Comparison of ENCODE assay signal across 8 cellular contexts in the genomic region with DNA sequence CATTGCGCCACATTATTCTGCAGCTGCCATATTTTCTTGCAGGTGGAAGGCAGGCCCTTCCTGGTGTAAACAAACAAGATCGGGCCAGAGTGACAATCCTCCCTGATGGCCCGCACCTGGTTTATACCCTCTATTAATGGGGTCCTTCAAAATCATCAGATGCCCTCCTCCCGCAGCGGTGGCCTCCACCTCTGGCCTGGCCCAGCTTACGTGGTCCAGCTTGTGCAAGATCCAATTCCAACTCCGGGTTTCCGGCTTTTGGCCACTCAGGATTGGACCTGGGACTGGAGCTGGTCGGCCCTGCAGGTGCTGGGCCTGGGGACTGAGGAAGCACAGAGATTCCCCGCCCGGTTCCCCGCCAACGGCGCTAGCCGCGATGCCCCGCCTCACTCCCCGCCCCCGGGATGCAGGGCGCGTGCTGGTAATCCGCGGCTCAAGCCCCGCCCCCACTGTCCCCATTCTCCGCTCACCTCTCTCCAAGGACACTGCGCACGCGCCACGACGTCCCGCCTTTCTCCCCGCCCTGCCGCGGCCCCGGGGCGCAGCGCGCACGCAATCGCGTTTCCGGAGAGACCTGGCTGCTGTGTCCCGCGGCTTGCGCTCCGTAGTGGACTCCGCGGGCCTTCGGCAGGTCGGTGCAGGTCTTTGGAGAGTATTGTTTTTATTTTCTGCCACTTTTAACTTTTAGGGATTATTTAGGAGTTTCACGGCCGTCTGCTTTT. TPM values are rescaled to one million over a fixed set of nuclear protein-coding genes. Genes with fewer than 3 reads are reported as not detected.
A peak's percentile ranks its signal among the peaks of the same experiment; 100 is the strongest.
DNase-seq lines count a peak whose midpoint lies in the region; ATAC-seq and TF ChIP-seq lines count a peak whose summit lies in the region.

A gene (plus strand): TSS at position 555 of the 722 bp plus-strand sequence. CDS start 1,441 bp downstream, outside the sequence.

- H3K36me3 ChIP-seq in uterus: no peaks in the 10 kb centered on the region

- no peaks in the 10 kb centered on the region for H3K27me3 ChIP-seq in uterus

- H3K27ac Mint-ChIP-seq in T-helper 17 cell: peak within 1 kb of the TSS; percentile 95

- peak in 1 of 4 experiments; percentile 28 for TF ChIP-seq CTCF in uterus (IDR thresholded peaks at IDR 0.05)

- H3K9me3 ChIP-seq in T-helper 17 cell (ENCODE audit: control insufficient read depth, low read length, poor library complexity, severe bottlenecking) (no peaks in the 10 kb centered on the region), uterus (no peaks in the 10 kb centered on the region)

- peaks cover 41% of the 10 kb centered on the region for H3K4me1 Mint-ChIP-seq in T-helper 17 cell

- peaks cover 2% of the 10 kb centered on the region for H3K36me3 Mint-ChIP-seq in T-helper 17 cell (ENCODE audit: low read depth)

- peak; percentile 97 for ATAC-seq in HG02885 (IDR thresholded peaks at IDR 0.05; ENCODE audit: poor library complexity, unreplicated experiment)
- peak; percentile 97 for ATAC-seq in T-helper 17 cell
- peak; percentile 100 for ATAC-seq in left ventricle myocardium superior

- H3K4me3 ChIP-seq in uterus: peak within 1 kb of the TSS; percentile 71 to 91

- TF ChIP-seq POLR2A in GM15510 (IDR thresholded peaks at IDR 0.05; ENCODE audit: borderline replicate concordance, extremely low read depth, insufficient read length) (peak; percentile 97), uterus (IDR thresholded peaks at IDR 0.05) (peak; percentile 65 to 70)

- peak within 1 kb of the TSS; percentile 92 for H3K4me3 Mint-ChIP-seq in T-helper 17 cell

- peak within 1 kb of the TSS; percentile 93 for H3K27ac ChIP-seq in angular gyrus (ENCODE audit: low read depth, low read length)
- peak within 1 kb of the TSS; percentile 82 to 88 for H3K27ac ChIP-seq in uterus

- DNase-seq in NCI-H1694 treated with DMSO at 0.1 percent for 48 hours (lab: John Stamatoyannopoulos, UW) (peak; percentile 93), T-helper 17 cell (peak; percentile 99 to 100 (median 100)), left ventricle myocardium superior (peak; percentile 100), pulmonary artery endothelial cell (ENCODE audit: low read depth, low spot score) (peak; percentile 79), uterus (peak; percentile 100)

- intact Hi-C loops in left ventricle myocardium superior (cut with micrococcal nuclease) (no loop called here), uterus (cut with DNase I; ENCODE audit: low total_unique reads) (no loop called here)

- H3K4me1 ChIP-seq in uterus: peaks cover 0 to 10% of the 10 kb centered on the region in 2 donors

- no peaks in the 10 kb centered on the region for H3K27me3 Mint-ChIP-seq in T-helper 17 cell

RNA-seq across cellular contexts. Expression of the gene that starts here (rescaled TPM):
- total RNA-seq in T-helper 17 cell (10 to 100 TPM; 50.8 to 59.8 TPM), left ventricle myocardium superior (115 TPM), pulmonary artery endothelial cell (50.9 and 83.9 TPM in 2 replicates), uterus (10 to 100 TPM; 48.5 to 71.9 (median 54.6) TPM)

Comparison
In these comparisons a context has a peak if more than half of its experiments do, and no peak if none do; other contexts are left out.
1. Peak in every context shown above with its lines: DNase-seq, ATAC-seq, H3K4me3 ChIP-seq and H3K27ac ChIP-seq.